Comparison of ENCODE assay signal across 1 cellular context in the genomic region with DNA sequence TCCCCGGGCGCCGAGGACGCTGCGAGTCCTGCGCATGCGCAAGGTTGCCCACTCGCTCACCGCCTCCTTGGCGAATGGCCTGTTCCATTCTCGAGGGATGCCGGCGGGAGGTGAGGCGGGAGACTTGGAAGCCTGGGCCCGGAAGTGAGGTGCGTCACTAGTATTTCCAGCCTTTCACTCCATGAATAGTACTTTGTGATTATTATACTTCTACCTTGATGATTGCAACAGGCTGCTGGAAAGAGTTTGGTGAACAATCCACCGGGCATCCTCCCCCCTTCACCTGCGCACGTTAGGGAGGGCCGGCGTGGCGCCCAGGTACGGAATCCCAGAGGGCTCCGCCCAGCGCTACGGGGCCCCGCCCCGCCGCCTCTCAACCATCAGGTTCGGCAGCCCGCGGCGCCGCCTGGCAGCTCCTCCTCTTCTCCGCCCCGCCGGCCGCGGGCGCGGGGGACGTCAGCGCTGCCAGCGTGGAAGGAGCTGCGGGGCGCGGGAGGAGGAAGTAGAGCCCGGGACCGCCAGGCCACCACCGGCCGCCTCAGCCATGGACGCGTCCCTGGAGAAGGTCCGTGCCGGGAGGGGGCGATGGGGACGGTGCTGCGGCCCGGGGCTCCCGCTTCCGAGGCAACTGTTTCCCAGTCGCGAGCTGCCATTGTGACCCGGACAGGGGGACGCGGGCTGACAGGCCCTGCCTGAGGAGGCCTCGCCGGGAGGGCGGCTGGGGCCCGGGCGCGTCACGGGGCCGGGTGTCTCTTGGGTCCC.
A peak's percentile ranks its signal among the peaks of the same experiment; 100 is the strongest.
TF ChIP-seq lines count a peak whose summit lies in the region.

A gene with protein sequence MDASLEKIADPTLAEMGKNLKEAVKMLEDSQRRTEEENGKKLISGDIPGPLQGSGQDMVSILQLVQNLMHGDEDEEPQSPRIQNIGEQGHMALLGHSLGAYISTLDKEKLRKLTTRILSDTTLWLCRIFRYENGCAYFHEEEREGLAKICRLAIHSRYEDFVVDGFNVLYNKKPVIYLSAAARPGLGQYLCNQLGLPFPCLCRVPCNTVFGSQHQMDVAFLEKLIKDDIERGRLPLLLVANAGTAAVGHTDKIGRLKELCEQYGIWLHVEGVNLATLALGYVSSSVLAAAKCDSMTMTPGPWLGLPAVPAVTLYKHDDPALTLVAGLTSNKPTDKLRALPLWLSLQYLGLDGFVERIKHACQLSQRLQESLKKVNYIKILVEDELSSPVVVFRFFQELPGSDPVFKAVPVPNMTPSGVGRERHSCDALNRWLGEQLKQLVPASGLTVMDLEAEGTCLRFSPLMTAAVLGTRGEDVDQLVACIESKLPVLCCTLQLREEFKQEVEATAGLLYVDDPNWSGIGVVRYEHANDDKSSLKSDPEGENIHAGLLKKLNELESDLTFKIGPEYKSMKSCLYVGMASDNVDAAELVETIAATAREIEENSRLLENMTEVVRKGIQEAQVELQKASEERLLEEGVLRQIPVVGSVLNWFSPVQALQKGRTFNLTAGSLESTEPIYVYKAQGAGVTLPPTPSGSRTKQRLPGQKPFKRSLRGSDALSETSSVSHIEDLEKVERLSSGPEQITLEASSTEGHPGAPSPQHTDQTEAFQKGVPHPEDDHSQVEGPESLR (plus strand): TSS at position 371 of the 762 bp plus-strand sequence. CDS start 174 bp downstream, at position 545.

TF ChIP-seq in HepG2, 621 proteins besides CTCF, POLR2A, EP300 and RAD21 (continued from another document and continues in another):
- TF ChIP-seq, protein P1, sequence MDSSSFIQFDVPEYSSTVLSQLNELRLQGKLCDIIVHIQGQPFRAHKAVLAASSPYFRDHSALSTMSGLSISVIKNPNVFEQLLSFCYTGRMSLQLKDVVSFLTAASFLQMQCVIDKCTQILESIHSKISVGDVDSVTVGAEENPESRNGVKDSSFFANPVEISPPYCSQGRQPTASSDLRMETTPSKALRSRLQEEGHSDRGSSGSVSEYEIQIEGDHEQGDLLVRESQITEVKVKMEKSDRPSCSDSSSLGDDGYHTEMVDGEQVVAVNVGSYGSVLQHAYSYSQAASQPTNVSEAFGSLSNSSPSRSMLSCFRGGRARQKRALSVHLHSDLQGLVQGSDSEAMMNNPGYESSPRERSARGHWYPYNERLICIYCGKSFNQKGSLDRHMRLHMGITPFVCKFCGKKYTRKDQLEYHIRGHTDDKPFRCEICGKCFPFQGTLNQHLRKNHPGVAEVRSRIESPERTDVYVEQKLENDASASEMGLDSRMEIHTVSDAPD (CRISPR knock-in tag; IDR thresholded peaks at IDR 0.05), result peak; percentile 62
- TF ChIP-seq MED1 (CRISPR knock-in tag; IDR thresholded peaks at IDR 0.05) (peak; percentile 54), ZFX (CRISPR knock-in tag; IDR thresholded peaks at IDR 0.05; ENCODE audit: low read depth) (peak; percentile 97), KMT2B (CRISPR knock-in tag; IDR thresholded peaks at IDR 0.05) (peak; percentile 61; the same call in 1 of the 2 replicates), KLF6 (CRISPR knock-in tag; IDR thresholded peaks at IDR 0.05) (peak; percentile 96), SPEN (CRISPR knock-in tag; IDR thresholded peaks at IDR 0.05; ENCODE audit: low read depth) (peak; percentile 69), TAF1 (CRISPR knock-in tag; IDR thresholded peaks at IDR 0.05) (peak; percentile 92), RXRA (CRISPR knock-in tag; IDR thresholded peaks at IDR 0.05) (peak; percentile 60; the same call in 1 of the 2 replicates), MEIS2 (CRISPR knock-in tag; IDR thresholded peaks at IDR 0.05) (peak; percentile 75), REL (CRISPR knock-in tag; conservative IDR thresholded peaks at IDR 0.05) (peak; percentile 84; the same call in 1 of the 2 replicates), MED13 (CRISPR knock-in tag; IDR thresholded peaks at IDR 0.05) (peak; percentile 74), ZBTB42 (CRISPR knock-in tag; IDR thresholded peaks at IDR 0.05) (0 out of 2 replicates have a peak, but pooled peaks have one; percentile 43), FOXO1 (CRISPR knock-in tag; IDR thresholded peaks at IDR 0.05) (peak; percentile 67)
- TF ChIP-seq, protein P2, sequence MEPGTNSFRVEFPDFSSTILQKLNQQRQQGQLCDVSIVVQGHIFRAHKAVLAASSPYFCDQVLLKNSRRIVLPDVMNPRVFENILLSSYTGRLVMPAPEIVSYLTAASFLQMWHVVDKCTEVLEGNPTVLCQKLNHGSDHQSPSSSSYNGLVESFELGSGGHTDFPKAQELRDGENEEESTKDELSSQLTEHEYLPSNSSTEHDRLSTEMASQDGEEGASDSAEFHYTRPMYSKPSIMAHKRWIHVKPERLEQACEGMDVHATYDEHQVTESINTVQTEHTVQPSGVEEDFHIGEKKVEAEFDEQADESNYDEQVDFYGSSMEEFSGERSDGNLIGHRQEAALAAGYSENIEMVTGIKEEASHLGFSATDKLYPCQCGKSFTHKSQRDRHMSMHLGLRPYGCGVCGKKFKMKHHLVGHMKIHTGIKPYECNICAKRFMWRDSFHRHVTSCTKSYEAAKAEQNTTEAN (CRISPR knock-in tag; conservative IDR thresholded peaks at IDR 0.05), result peak; percentile 43; the same call in 1 of the 2 replicates
- TF ChIP-seq, protein P3, sequence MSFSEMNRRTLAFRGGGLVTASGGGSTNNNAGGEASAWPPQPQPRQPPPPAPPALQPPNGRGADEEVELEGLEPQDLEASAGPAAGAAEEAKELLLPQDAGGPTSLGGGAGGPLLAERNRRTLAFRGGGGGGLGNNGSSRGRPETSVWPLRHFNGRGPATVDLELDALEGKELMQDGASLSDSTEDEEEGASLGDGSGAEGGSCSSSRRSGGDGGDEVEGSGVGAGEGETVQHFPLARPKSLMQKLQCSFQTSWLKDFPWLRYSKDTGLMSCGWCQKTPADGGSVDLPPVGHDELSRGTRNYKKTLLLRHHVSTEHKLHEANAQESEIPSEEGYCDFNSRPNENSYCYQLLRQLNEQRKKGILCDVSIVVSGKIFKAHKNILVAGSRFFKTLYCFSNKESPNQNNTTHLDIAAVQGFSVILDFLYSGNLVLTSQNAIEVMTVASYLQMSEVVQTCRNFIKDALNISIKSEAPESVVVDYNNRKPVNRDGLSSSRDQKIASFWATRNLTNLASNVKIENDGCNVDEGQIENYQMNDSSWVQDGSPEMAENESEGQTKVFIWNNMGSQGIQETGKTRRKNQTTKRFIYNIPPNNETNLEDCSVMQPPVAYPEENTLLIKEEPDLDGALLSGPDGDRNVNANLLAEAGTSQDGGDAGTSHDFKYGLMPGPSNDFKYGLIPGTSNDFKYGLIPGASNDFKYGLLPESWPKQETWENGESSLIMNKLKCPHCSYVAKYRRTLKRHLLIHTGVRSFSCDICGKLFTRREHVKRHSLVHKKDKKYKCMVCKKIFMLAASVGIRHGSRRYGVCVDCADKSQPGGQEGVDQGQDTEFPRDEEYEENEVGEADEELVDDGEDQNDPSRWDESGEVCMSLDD (CRISPR knock-in tag; IDR thresholded peaks at IDR 0.05; ENCODE audit: borderline replicate concordance), result 0 out of 2 replicates have a peak, but pooled peaks have one; percentile 40
- TF ChIP-seq, protein P4, sequence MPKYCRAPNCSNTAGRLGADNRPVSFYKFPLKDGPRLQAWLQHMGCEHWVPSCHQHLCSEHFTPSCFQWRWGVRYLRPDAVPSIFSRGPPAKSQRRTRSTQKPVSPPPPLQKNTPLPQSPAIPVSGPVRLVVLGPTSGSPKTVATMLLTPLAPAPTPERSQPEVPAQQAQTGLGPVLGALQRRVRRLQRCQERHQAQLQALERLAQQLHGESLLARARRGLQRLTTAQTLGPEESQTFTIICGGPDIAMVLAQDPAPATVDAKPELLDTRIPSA (CRISPR knock-in tag; IDR thresholded peaks at IDR 0.05; ENCODE audit: borderline replicate concordance), result peak; percentile 71
- TF ChIP-seq, protein P5, sequence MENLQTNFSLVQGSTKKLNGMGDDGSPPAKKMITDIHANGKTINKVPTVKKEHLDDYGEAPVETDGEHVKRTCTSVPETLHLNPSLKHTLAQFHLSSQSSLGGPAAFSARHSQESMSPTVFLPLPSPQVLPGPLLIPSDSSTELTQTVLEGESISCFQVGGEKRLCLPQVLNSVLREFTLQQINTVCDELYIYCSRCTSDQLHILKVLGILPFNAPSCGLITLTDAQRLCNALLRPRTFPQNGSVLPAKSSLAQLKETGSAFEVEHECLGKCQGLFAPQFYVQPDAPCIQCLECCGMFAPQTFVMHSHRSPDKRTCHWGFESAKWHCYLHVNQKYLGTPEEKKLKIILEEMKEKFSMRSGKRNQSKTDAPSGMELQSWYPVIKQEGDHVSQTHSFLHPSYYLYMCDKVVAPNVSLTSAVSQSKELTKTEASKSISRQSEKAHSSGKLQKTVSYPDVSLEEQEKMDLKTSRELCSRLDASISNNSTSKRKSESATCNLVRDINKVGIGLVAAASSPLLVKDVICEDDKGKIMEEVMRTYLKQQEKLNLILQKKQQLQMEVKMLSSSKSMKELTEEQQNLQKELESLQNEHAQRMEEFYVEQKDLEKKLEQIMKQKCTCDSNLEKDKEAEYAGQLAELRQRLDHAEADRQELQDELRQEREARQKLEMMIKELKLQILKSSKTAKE (CRISPR knock-in tag; IDR thresholded peaks at IDR 0.05; ENCODE audit: borderline replicate concordance), result peak; percentile 63; the same call in 1 of the 2 replicates
- TF ChIP-seq, protein P6, sequence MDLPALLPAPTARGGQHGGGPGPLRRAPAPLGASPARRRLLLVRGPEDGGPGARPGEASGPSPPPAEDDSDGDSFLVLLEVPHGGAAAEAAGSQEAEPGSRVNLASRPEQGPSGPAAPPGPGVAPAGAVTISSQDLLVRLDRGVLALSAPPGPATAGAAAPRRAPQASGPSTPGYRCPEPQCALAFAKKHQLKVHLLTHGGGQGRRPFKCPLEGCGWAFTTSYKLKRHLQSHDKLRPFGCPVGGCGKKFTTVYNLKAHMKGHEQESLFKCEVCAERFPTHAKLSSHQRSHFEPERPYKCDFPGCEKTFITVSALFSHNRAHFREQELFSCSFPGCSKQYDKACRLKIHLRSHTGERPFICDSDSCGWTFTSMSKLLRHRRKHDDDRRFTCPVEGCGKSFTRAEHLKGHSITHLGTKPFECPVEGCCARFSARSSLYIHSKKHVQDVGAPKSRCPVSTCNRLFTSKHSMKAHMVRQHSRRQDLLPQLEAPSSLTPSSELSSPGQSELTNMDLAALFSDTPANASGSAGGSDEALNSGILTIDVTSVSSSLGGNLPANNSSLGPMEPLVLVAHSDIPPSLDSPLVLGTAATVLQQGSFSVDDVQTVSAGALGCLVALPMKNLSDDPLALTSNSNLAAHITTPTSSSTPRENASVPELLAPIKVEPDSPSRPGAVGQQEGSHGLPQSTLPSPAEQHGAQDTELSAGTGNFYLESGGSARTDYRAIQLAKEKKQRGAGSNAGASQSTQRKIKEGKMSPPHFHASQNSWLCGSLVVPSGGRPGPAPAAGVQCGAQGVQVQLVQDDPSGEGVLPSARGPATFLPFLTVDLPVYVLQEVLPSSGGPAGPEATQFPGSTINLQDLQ (CRISPR knock-in tag; IDR thresholded peaks at IDR 0.05), result peak; percentile 62; the same call in 1 of the 2 replicates
- TF ChIP-seq, protein P7, sequence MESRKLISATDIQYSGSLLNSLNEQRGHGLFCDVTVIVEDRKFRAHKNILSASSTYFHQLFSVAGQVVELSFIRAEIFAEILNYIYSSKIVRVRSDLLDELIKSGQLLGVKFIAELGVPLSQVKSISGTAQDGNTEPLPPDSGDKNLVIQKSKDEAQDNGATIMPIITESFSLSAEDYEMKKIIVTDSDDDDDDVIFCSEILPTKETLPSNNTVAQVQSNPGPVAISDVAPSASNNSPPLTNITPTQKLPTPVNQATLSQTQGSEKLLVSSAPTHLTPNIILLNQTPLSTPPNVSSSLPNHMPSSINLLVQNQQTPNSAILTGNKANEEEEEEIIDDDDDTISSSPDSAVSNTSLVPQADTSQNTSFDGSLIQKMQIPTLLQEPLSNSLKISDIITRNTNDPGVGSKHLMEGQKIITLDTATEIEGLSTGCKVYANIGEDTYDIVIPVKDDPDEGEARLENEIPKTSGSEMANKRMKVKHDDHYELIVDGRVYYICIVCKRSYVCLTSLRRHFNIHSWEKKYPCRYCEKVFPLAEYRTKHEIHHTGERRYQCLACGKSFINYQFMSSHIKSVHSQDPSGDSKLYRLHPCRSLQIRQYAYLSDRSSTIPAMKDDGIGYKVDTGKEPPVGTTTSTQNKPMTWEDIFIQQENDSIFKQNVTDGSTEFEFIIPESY (CRISPR knock-in tag; IDR thresholded peaks at IDR 0.05), result peak; percentile 39; the same call in 1 of the 2 replicates
- TF ChIP-seq, protein P8, sequence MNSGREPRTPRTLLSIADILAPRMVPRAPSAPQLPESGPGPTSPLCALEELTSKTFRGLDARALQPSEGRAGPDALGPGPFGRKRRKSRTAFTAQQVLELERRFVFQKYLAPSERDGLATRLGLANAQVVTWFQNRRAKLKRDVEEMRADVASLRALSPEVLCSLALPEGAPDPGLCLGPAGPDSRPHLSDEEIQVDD (CRISPR knock-in tag; IDR thresholded peaks at IDR 0.05; ENCODE audit: borderline replicate concordance), result 0 out of 2 replicates have a peak, but pooled peaks have one; percentile 76
- TF ChIP-seq, protein P9, sequence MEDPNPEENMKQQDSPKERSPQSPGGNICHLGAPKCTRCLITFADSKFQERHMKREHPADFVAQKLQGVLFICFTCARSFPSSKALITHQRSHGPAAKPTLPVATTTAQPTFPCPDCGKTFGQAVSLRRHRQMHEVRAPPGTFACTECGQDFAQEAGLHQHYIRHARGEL (CRISPR knock-in tag; IDR thresholded peaks at IDR 0.05), result peak; percentile 84; the same call in 1 of the 2 replicates
- TF ChIP-seq, protein P10, sequence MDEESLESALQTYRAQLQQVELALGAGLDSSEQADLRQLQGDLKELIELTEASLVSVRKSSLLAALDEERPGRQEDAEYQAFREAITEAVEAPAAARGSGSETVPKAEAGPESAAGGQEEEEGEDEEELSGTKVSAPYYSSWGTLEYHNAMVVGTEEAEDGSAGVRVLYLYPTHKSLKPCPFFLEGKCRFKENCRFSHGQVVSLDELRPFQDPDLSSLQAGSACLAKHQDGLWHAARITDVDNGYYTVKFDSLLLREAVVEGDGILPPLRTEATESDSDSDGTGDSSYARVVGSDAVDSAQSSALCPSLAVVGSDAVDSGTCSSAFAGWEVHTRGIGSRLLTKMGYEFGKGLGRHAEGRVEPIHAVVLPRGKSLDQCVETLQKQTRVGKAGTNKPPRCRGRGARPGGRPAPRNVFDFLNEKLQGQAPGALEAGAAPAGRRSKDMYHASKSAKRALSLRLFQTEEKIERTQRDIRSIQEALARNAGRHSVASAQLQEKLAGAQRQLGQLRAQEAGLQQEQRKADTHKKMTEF (CRISPR knock-in tag; IDR thresholded peaks at IDR 0.05), result peak; percentile 94
